12 cellular contexts compared by ENCODE assay signal in the genomic region with DNA sequence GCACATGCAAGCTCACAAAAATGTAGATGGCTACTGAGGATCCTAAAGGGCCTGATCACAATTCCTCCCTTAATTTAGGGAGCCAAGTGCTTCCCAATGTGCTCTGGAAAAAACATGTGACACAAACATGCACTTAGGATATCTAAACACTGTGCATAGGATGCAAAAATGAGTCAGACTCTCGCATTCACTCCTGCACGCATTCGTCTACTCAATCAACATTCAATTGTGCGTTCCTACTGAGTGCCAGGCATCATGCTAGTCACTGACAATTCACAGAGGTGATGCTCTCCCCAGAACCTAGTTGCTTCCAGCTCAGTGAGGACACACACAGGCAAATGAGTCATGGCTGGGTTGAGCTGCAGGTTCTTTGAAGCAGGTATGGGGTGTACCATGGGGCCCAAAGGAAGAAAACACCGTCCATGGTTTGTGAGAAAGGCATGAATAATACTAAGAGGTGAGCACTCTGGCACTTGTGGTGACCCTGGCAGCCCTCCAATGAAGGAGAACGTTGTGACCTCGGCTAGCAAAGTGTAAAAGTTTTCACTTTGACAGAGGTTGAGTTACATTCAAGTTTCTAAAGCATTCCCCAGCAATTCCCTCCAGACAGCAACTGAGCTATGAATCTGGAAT.
DNase-seq lines count a peak whose midpoint lies in the region; ATAC-seq and TF ChIP-seq lines count a peak whose summit lies in the region.
"Had no signal": no experiment of that assay in that cellular context is flagged by ENCODE, and none has a peak within 500 bp of the region (broad histone marks: within the 10 kb centered on the region; RNA-seq: fewer than 3 reads in every experiment).

No MANE protein-coding gene starts in this region.

- H3K4me1 ChIP-seq in Peyer's patch, result peaks cover 0 to 8% (median 0%) of the 10 kb centered on the region in 4 donors

- no peak overlapping the region for H3K4me3 ChIP-seq in Peyer's patch
- H3K4me3 ChIP-seq: smooth muscle cell had no signal

- H3K9me3 ChIP-seq in Peyer's patch, result no peaks in the 10 kb centered on the region

- DNase-seq in SW480 (ENCODE audit: low spot score) (peak; percentile 36), mucosa of gallbladder (ENCODE audit: low spot score) (peak; percentile 35), Peyer's patch (no peak), SIG-M5 treated with dmso at 0.1 percent for 504 hours (lab: John Stamatoyannopoulos, UW; ENCODE audit: unreplicated experiment) (no peak)
- DNase-seq: amygdala; CD8-positive, alpha-beta memory T cell; NCI-H1105 treated with DMSO at 0.1 percent for 48 hours; T-helper 1 cell had no signal

- TF ChIP-seq POLR2A in Peyer's patch (IDR thresholded peaks at IDR 0.05), result no peak

- H3K36me3 ChIP-seq in Peyer's patch, result no peaks in the 10 kb centered on the region

- no peaks in the 10 kb centered on the region for H3K27me3 ChIP-seq in Peyer's patch

- H3K27ac ChIP-seq in Peyer's patch, result no peak overlapping the region

- ATAC-seq in GM18867 (IDR thresholded peaks at IDR 0.05; ENCODE audit: unreplicated experiment) (peak; percentile 81), GM21515 (IDR thresholded peaks at IDR 0.05; ENCODE audit: unreplicated experiment) (peak; percentile 52), HG03039 (IDR thresholded peaks at IDR 0.05; ENCODE audit: unreplicated experiment) (no peak)

- TF ChIP-seq CTCF in Peyer's patch (IDR thresholded peaks at IDR 0.05), result no peak

Comparison
In these comparisons a context has a peak if more than half of its experiments do, and no peak if none do; other contexts are left out.
1. DNase-seq: peak in SW480 (single experiment) and mucosa of gallbladder (single experiment); none in Peyer's patch (0 of 3) and SIG-M5 treated with dmso at 0.1 percent for 504 hours (single experiment).